ENCODE assay signal across 11 cellular contexts in the genomic region with DNA sequence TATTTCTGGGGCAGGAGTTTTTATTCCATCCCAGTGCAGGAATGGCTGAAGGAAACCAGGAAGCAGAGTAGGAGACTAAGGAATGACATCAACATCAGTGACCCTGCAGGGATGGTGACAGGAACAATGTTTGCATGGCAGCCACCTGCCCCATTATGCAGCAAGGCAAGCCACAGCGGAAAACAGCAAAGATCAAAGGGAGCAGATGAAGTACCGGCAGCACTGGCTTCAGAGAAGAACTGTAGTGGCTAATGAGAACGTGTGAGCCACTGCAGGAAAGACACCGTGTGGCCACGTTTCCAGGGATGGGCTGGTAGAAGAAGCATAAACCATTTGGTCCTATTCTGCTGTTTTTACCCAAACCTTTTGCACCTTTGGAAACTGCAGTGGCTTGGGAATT. TPM values are rescaled to one million over a fixed set of nuclear protein-coding genes. Genes with fewer than 3 reads are reported as not detected.
DNase-seq lines count a peak whose midpoint lies in the region; ATAC-seq and TF ChIP-seq lines count a peak whose summit lies in the region.
"Had no signal": no experiment of that assay in that cellular context is flagged by ENCODE, and none has a peak within 500 bp of the region (broad histone marks: within the 10 kb centered on the region; RNA-seq: fewer than 3 reads in every experiment).

No MANE protein-coding gene starts in this region.

- in situ Hi-C loops in G401 (cut with HindIII; ENCODE audit: low sequenced_read_pairs) = no loop called here

- H4K20me1 ChIP-seq in DND-41 (ENCODE audit: insufficient read depth, low read length) = no peaks in the 10 kb centered on the region

- ATAC-seq in DND-41 (ENCODE audit: insufficient read depth, low read depth) = peak; percentile 96
- ATAC-seq in left colon = peak; percentile 45
- ATAC-seq in HG03439 (IDR thresholded peaks at IDR 0.05; ENCODE audit: unreplicated experiment) = no peak
- ATAC-seq in HG03571 (IDR thresholded peaks at IDR 0.05; ENCODE audit: unreplicated experiment) = no peak
- ATAC-seq: heart right ventricle had no signal

- TF ChIP-seq CTCF in DND-41 (IDR thresholded peaks at IDR 0.05; ENCODE audit: borderline replicate concordance, extremely low read depth, low read length, poor library complexity, severe bottlenecking) = no peak

- DNase-seq in DND-41 (peak; percentile 74), NCI-H748 (lab: John Stamatoyannopoulos, UW; ENCODE audit: unreplicated experiment) (peak; percentile 66), activated T-cell treated with anti-CD3 and anti-CD28 coated beads for 4 hours (peak; percentile 16), left colon (no peak), G401 (ENCODE audit: low spot score) (no peak), NCI-H2081 (lab: John Stamatoyannopoulos, UW) (no peak)
- DNase-seq: amygdala, heart right ventricle had no signal

- H3K9me3 ChIP-seq in DND-41 (ENCODE audit: insufficient read depth, low read length, severe bottlenecking) = no peaks in the 10 kb centered on the region
- H3K9me3 ChIP-seq: heart right ventricle had no signal

- H3K4me3 ChIP-seq in DND-41 (ENCODE audit: low read depth in 1 of 2, low read length in 2 of 2) = no peak overlapping the region
- H3K4me3 ChIP-seq: heart right ventricle had no signal

- no peaks in the 10 kb centered on the region for H3K36me3 ChIP-seq in DND-41 (ENCODE audit: insufficient read depth, low read length)
- H3K36me3 ChIP-seq: heart right ventricle had no signal

- no peak overlapping the region for H3K9ac ChIP-seq in DND-41 (ENCODE audit: low read depth, low read length)
- H3K9ac ChIP-seq: parathyroid adenoma had no signal

- H3K27me3 ChIP-seq in DND-41 (ENCODE audit: insufficient read depth, low read length, poor library complexity) = no peaks in the 10 kb centered on the region

- peak overlapping the region; percentile 10; the same call in 1 of the 2 replicates for H3K4me2 ChIP-seq in DND-41 (ENCODE audit: insufficient read depth, low read length)

- no peak overlapping the region for H2AFZ ChIP-seq in DND-41 (ENCODE audit: low read depth, low read length)
- H2AFZ ChIP-seq: parathyroid adenoma had no signal

- peaks cover 25% of the 10 kb centered on the region for H3K4me1 ChIP-seq in DND-41 (ENCODE audit: insufficient read depth, low read length)
- H3K4me1 ChIP-seq: parathyroid adenoma had no signal

- intact Hi-C loops in left colon (cut with DNase I, micrococcal nuclease) = no loop called here

- H3K79me2 ChIP-seq in DND-41 (ENCODE audit: insufficient read depth, low read length) = no peaks in the 10 kb centered on the region
- H3K79me2 ChIP-seq: parathyroid adenoma had no signal

- no peak overlapping the region; the same call in 1 of the 2 replicates for H3K27ac ChIP-seq in DND-41 (ENCODE audit: low read length)
- H3K27ac ChIP-seq: heart right ventricle, parathyroid adenoma had no signal

RNA-seq across cellular contexts. Expression of gene TAB2, which starts 52.9 kb away (rescaled TPM):
- 10 to 100 TPM; 57.7 to 69.5 TPM for total RNA-seq in left colon
- total RNA-seq in G401 (2014; rRNA removed; shearing (Covaris generic)) = 38.0 and 52.0 TPM in 2 replicates

Comparison
In these comparisons a context has a peak if more than half of its experiments do, and no peak if none do; other contexts are left out.
1. ATAC-seq: peak in DND-41 (single experiment) and left colon (single experiment); none in HG03439 (single experiment) and HG03571 (single experiment).
2. DNase-seq: peak in DND-41 (single experiment), NCI-H748 (single experiment) and activated T-cell treated with anti-CD3 and anti-CD28 coated beads for 4 hours (single experiment); none in left colon (0 of 2), G401 (single experiment) and NCI-H2081 (0 of 2).